Comparison of ENCODE assay signal across 24 cellular contexts in genomic region chr20:23588434-23589403, GRCh38. TPM values are rescaled to one million over a fixed set of nuclear protein-coding genes. Genes with fewer than 3 reads are reported as not detected.
DNase-seq lines count a peak whose midpoint lies in the region; ATAC-seq and TF ChIP-seq lines count a peak whose summit lies in the region.
"Had no signal": no experiment of that assay in that cellular context is flagged by ENCODE, and none has a peak within 500 bp of the region (broad histone marks: within the 10 kb centered on the region; RNA-seq: fewer than 3 reads in every experiment).

No MANE protein-coding gene starts in this region.

- no peak for ATAC-seq in HG02759 (IDR thresholded peaks at IDR 0.05; ENCODE audit: unreplicated experiment)
- ATAC-seq: activated CD8-positive, alpha-beta T cell treated with anti-CD3 and anti-CD28 coated beads, Interleukin-2, amount 10 ng/mL, durations not matched to agents 7 days and 5 days; HCT116; PC-3; stimulated activated naive CD8-positive, alpha-beta T cell treated with anti-CD3 and anti-CD28 coated beads, Interleukin-15, Interleukin-2, amounts not matched to agents 100 U/mL and 50 U/mL, for 24 hours had no signal

- no peak overlapping the region for H3K4me3 ChIP-seq in right atrium auricular region
- H3K4me3 ChIP-seq in iPS-15b (ENCODE audit: low read depth, low read length): peak overlapping the region; percentile 37
- H3K4me3 ChIP-seq: coronary artery, left ventricle myocardium inferior, sigmoid colon had no signal

- H3K4me1 ChIP-seq in right atrium auricular region: no peaks in the 10 kb centered on the region
- H3K4me1 ChIP-seq in iPS-15b (ENCODE audit: control insufficient read depth, insufficient read depth, low read length): no peaks in the 10 kb centered on the region
- H3K4me1 ChIP-seq: left ventricle myocardium inferior, sigmoid colon had no signal

- H3K9me3 ChIP-seq in right atrium auricular region: no peaks in the 10 kb centered on the region
- H3K9me3 ChIP-seq in iPS-15b (ENCODE audit: control insufficient read depth, insufficient read depth, low read length): peaks cover 6% of the 10 kb centered on the region
- H3K9me3 ChIP-seq: left ventricle myocardium inferior, sigmoid colon had no signal

- DNase-seq in right atrium auricular region (ENCODE audit: low spot score): peak; percentile 43
- DNase-seq in cardiac septum (ENCODE audit: low spot score): no peak
- peak; percentile 8 for DNase-seq in NCI-H748 treated with DMSO at 0.1 percent for 48 hours (lab: John Stamatoyannopoulos, UW)
- DNase-seq in DMS153 (lab: John Stamatoyannopoulos, UW): no peak
- no peak for DNase-seq in foreskin melanocyte
- DNase-seq in activated CD8-positive, alpha-beta memory T cell treated with anti-CD3 and anti-CD28 coated beads, Interleukin-2, amount 50 U/mL, for 4 hours: no peak
- DNase-seq: activated CD8-positive, alpha-beta T cell treated with anti-CD3 and anti-CD28 coated beads, Interleukin-2, amount 10 ng/mL, durations not matched to agents 7 days and 5 days; activated T-cell treated with anti-CD3 and anti-CD28 coated beads, Interleukin-2, amount 50 U/mL, for 48 hours; EL; left ventricle myocardium inferior; NCI-H1436 treated with DMSO at 0.1 percent for 48 hours; NCI-H446 treated with DMSO at 0.1 percent for 48 hours; PC-3; SIG-M5; sigmoid colon; stimulated activated naive CD8-positive, alpha-beta T cell treated with anti-CD3 and anti-CD28 coated beads, Interleukin-15, Interleukin-2, amounts not matched to agents 100 U/mL and 50 U/mL, for 24 hours; trophoblast cell had no signal

- intact Hi-C loops in cardiac septum (cut with DNase I): no loop called here

- H3K27me3 ChIP-seq in right atrium auricular region (no peaks in the 10 kb centered on the region), iPS-15b (ENCODE audit: control insufficient read depth, insufficient read depth, low read length) (no peaks in the 10 kb centered on the region)
- H3K27me3 ChIP-seq: sigmoid colon had no signal

- TF ChIP-seq CTCF in right atrium auricular region (IDR thresholded peaks at IDR 0.05): no peak

- no peak overlapping the region for H3K9ac ChIP-seq in iPS-15b (ENCODE audit: low read depth, low read length)

- H3K27ac ChIP-seq in right atrium auricular region: no peak overlapping the region
- H3K27ac ChIP-seq: coronary artery, left ventricle myocardium inferior, sigmoid colon had no signal

- H3K36me3 ChIP-seq in right atrium auricular region (no peaks in the 10 kb centered on the region), iPS-15b (ENCODE audit: control insufficient read depth, insufficient read depth, low read length) (peaks cover 6% of the 10 kb centered on the region)
- H3K36me3 ChIP-seq: left ventricle myocardium inferior, sigmoid colon had no signal

RNA-seq across cellular contexts. Expression of gene CST9, which starts 17.0 kb away (rescaled TPM):
- total RNA-seq in right atrium auricular region (not detected), cardiac septum (not detected)
- total RNA-seq: activated CD8-positive, alpha-beta T cell treated with anti-CD3 and anti-CD28 coated beads, Interleukin-2, amount 10 ng/mL, durations not matched to agents 7 days and 5 days; frontal cortex; left ventricle myocardium inferior; osteoblast; PC-3; sigmoid colon; T-helper 1 cell treated with Interleukin-12 subunit alpha and Interleukin-12 subunit beta and Interleukin-4 antibody, amounts not matched to agents 30 ng/mL and 1 ng/mL, for 36 hours had no signal

RNA-seq across cellular contexts. Expression of gene CST9L, which starts 20.4 kb away (rescaled TPM):
- total RNA-seq in right atrium auricular region: not detected
- not detected for total RNA-seq in cardiac septum
- total RNA-seq: activated CD8-positive, alpha-beta T cell treated with anti-CD3 and anti-CD28 coated beads, Interleukin-2, amount 10 ng/mL, durations not matched to agents 7 days and 5 days; frontal cortex; left ventricle myocardium inferior; osteoblast; PC-3; sigmoid colon; T-helper 1 cell treated with Interleukin-12 subunit alpha and Interleukin-12 subunit beta and Interleukin-4 antibody, amounts not matched to agents 30 ng/mL and 1 ng/mL, for 36 hours had no signal

RNA-seq across cellular contexts. Expression of gene CST3, which starts 49.0 kb away (rescaled TPM):
- total RNA-seq in right atrium auricular region (100 to 1,000 TPM; 884 to 914 TPM), cardiac septum (486 TPM)

Comparison
In these comparisons a context has a peak if more than half of its experiments do, and no peak if none do; other contexts are left out.
1. DNase-seq: peak in right atrium auricular region (single experiment) and NCI-H748 treated with DMSO at 0.1 percent for 48 hours (single experiment); none in cardiac septum (single experiment), DMS153 (single experiment), foreskin melanocyte (single experiment) and activated CD8-positive, alpha-beta memory T cell treated with anti-CD3 and anti-CD28 coated beads, Interleukin-2, amount 50 U/mL, for 4 hours (single experiment).